ENCODE assay signal across 2 cellular contexts in the genomic region with DNA sequence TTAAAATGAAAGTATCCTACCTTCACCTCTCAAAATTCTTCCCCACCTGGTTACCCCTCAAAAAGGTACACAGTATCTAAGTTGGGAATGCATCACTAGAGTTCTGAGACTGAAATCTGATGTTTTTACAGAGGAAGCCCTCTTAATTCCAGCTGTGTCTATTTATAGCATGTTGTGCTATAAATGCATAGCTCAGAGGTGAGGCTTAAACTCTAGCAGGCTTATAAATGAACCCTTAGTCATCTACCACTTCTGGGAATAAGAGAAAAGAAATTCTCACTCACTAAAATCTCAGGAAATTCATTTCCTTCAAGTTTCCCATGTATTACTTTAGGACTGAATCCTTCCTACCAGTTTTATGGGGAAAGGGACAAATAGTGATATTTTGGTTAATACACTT.
TF ChIP-seq lines count a peak whose summit lies in the region.

No MANE protein-coding gene starts in this region.

TF ChIP-seq in HEK293T, 16 proteins besides CTCF, POLR2A, EP300 and RAD21 (continued from another document):
- TF ChIP-seq PKNOX1 (IDR thresholded peaks at IDR 0.05) (no peak), FOXM1 (IDR thresholded peaks at IDR 0.05; ENCODE audit: borderline replicate concordance) (no peak), SUZ12 (IDR thresholded peaks at IDR 0.05) (no peak)

TF ChIP-seq in K562, 482 proteins besides CTCF, POLR2A, EP300 and RAD21 (continued from another document):
- TF ChIP-seq RBM34 (IDR thresholded peaks at IDR 0.05; ENCODE audit: borderline replicate concordance, insufficient read depth, low read length) (no peak), CAMTA2 (CRISPR knock-in tag; conservative IDR thresholded peaks at IDR 0.05) (no peak)
